1 cellular context compared by ENCODE assay signal in the genomic region with DNA sequence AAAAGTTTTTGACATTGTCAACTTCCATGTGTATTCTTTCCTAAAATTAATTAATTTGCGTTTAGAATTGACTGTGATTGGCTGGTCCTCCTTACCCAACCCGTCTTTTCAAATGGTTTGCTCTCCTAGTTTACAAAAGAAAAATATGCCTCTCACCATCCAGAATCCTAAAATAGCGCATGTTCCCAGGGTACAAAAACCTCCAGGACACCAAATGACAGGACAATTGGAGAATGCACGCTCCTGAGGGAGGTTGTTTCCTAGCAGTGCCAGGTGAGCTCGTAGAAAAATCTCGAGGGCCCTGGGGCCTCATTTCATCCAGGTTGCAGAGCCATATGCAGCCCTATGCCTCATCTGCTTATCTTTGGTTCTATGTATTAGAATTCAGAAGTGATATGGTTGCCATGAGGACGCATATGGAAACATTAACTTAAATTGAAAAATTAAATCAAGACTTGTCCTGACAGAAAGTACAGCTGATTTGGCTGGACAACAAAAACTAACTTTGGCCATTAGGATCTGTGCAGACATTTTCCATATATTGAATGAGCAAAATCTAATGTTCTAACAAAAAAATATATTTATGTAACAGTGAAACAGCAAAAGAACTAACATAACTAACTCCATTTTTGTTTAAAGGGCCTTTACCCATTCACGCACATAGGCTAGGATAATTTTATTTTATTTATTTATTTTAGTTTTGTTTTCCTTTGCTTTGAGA.
A peak's percentile ranks its signal among the peaks of the same experiment; 100 is the strongest.
TF ChIP-seq lines count a peak whose summit lies in the region.

No MANE protein-coding gene starts in this region.

TF ChIP-seq in GM12878, 131 proteins besides CTCF, POLR2A, EP300 and RAD21:
- TF ChIP-seq NFXL1 (IDR thresholded peaks at IDR 0.05; ENCODE audit: borderline replicate concordance) (no peak), RB1 (IDR thresholded peaks at IDR 0.05; ENCODE audit: borderline replicate concordance) (no peak), TARDBP (IDR thresholded peaks at IDR 0.05; ENCODE audit: borderline replicate concordance) (no peak), HDGF (IDR thresholded peaks at IDR 0.05) (no peak), JUND (IDR thresholded peaks at IDR 0.05; ENCODE audit: low read depth, low read length) (no peak), PAX8 (IDR thresholded peaks at IDR 0.05) (no peak), BACH1 (IDR thresholded peaks at IDR 0.05; ENCODE audit: borderline replicate concordance) (no peak)
- TF ChIP-seq, protein P1, sequence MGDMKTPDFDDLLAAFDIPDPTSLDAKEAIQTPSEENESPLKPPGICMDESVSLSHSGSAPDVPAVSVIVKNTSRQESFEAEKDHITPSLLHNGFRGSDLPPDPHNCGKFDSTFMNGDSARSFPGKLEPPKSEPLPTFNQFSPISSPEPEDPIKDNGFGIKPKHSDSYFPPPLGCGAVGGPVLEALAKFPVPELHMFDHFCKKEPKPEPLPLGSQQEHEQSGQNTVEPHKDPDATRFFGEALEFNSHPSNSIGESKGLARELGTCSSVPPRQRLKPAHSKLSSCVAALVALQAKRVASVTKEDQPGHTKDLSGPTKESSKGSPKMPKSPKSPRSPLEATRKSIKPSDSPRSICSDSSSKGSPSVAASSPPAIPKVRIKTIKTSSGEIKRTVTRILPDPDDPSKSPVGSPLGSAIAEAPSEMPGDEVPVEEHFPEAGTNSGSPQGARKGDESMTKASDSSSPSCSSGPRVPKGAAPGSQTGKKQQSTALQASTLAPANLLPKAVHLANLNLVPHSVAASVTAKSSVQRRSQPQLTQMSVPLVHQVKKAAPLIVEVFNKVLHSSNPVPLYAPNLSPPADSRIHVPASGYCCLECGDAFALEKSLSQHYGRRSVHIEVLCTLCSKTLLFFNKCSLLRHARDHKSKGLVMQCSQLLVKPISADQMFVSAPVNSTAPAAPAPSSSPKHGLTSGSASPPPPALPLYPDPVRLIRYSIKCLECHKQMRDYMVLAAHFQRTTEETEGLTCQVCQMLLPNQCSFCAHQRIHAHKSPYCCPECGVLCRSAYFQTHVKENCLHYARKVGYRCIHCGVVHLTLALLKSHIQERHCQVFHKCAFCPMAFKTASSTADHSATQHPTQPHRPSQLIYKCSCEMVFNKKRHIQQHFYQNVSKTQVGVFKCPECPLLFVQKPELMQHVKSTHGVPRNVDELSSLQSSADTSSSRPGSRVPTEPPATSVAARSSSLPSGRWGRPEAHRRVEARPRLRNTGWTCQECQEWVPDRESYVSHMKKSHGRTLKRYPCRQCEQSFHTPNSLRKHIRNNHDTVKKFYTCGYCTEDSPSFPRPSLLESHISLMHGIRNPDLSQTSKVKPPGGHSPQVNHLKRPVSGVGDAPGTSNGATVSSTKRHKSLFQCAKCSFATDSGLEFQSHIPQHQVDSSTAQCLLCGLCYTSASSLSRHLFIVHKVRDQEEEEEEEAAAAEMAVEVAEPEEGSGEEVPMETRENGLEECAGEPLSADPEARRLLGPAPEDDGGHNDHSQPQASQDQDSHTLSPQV (IDR thresholded peaks at IDR 0.05): peak; percentile 91
